ENCODE assay signal across 30 cellular contexts in the genomic region with DNA sequence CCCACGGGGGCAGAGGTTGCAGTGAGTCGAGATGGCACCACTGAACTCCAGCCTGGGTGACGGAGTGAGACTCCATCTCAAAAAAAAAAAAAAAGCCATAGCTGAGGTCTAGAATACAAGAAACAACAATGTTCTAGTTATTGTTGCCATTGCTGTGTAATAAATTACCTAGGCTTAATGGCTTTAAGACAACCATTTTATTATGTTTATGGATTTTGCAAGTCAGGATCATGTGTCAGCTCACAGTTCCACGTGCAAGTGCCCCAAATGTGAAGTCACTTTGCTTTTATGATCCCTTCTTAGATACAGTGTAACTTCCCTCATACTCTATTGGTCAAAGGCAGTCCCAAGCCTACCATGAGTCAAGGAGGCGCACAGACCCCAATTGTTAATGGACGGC.
"Had no signal": no experiment of that assay in that cellular context is flagged by ENCODE, and none has a peak within 500 bp of the region (broad histone marks: within the 10 kb centered on the region; RNA-seq: fewer than 3 reads in every experiment).

No MANE protein-coding gene starts in this region.

- H3K27ac ChIP-seq: adrenal gland, body of pancreas, brain microvascular endothelial cell, breast epithelium, VCaP had no signal

- H3K4me3 ChIP-seq: adrenal gland, body of pancreas, breast epithelium had no signal

- H3K9me3 ChIP-seq: adrenal gland, body of pancreas, breast epithelium had no signal

- H3K36me3 ChIP-seq: adrenal gland, brain microvascular endothelial cell, breast epithelium had no signal

- H3K4me1 ChIP-seq: adrenal gland, body of pancreas, breast epithelium had no signal

- DNase-seq: activated B cell treated with CpG ODN at 0.5 μM for 24 hours; activated CD4-positive, alpha-beta memory T cell treated with anti-CD3 and anti-CD28 coated beads for 36 hours; activated CD4-positive, alpha-beta T cell treated with anti-CD3 and anti-CD28 coated beads for 4 hours; activated CD4-positive, alpha-beta T cell treated with anti-CD3 and anti-CD28 coated beads, Interleukin-2, amount 10 ng/mL, durations not matched to agents 24 days and 14 days; activated CD4-positive, alpha-beta T cell treated with anti-CD3 and anti-CD28 coated beads, Interleukin-2, amount 50 U/mL, for 1 hour; activated CD4-positive, alpha-beta T cell treated with anti-CD3 and anti-CD28 coated beads, Interleukin-2, amount 50 U/mL, for 4 hours; activated CD4-positive, CD25-positive, alpha-beta regulatory T cell treated with anti-CD3 and anti-CD28 coated beads, Interleukin-2, amount 50 U/mL, for 72 hours; activated CD8-positive, alpha-beta memory T cell treated with anti-CD3 and anti-CD28 coated beads, Interleukin-2, amount 50 U/mL, for 4 hours; activated CD8-positive, alpha-beta T cell treated with anti-CD3 and anti-CD28 coated beads for 36 hours; activated effector memory CD4-positive, alpha-beta T cell treated with anti-CD3 and anti-CD28 coated beads, Interleukin-2, amount 50 U/mL, for 16 hours; activated gamma-delta T cell treated with Interleukin-2 at 50 U/mL for 16 hours; activated naive CD4-positive, alpha-beta T cell; activated naive CD4-positive, alpha-beta T cell treated with anti-CD3 and anti-CD28 coated beads for 36 hours; activated naive CD4-positive, alpha-beta T cell treated with anti-CD3 and anti-CD28 coated beads, Interleukin-2, amount 50 U/mL, for 16 hours; activated naive CD8-positive, alpha-beta T cell treated with anti-CD3 and anti-CD28 coated beads for 36 hours; activated T-cell treated with anti-CD3 and anti-CD28 coated beads for 4 hours; activated T-cell treated with anti-CD3 and anti-CD28 coated beads, Interleukin-2, amount 50 U/mL, for 1 hour; activated T-cell treated with anti-CD3 and anti-CD28 coated beads, Interleukin-2, amount 50 U/mL, for 4 hours; activated T-cell treated with anti-CD3 and anti-CD28 coated beads, Interleukin-2, amount 50 U/mL, for 72 hours; adrenal gland; amniotic stem cell; aorta; body of pancreas; brain microvascular endothelial cell; central memory CD4-positive, alpha-beta T cell; T-helper 1 cell; T-helper 2 cell; T-helper 9 cell had no signal

- H3K27me3 ChIP-seq: adrenal gland, body of pancreas, brain microvascular endothelial cell, breast epithelium had no signal
